In the genomic region with DNA sequence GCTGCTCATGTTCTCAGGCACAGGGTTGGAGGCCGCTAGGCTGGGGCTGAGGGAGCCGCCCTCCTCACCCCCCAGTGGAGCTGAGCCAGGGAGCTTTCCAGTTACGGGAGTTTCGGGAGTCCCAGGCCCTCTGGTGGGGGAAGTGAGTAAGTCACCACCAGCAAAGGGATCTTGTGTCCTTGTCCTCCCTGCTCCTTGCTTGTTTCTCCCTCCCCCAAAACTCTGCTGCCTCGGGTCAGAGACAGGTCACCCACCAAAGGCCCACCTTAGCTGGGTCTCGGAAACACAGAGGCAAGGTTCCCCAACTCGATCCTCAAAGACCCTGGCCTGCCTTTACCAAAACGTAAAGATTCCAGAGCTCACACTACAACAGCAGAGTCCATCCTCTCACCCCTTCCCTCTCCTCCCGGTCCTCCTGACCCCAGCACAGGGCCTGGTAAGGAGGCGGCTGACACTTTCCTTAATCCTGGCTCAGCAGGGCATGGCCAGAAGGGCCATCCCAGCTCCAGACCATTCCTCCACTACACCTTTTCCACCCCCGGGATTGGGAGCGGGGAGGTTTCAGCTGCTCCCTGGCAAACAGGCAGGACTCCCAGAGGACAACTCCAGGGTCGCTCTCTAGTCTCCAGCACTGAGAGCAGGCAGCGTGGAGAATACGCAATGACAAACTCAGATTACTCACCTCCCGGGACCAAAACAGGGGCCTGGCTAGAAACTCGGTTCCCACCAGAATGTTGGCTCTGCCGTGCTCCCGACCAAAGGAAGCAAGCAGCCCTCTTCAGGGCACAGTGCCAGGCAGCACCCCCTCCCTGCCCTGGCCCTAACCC, we compare ENCODE assay signal across 8 cellular contexts.
A peak's percentile ranks its signal among the peaks of the same experiment; 100 is the strongest.
DNase-seq lines count a peak whose midpoint lies in the region; ATAC-seq and TF ChIP-seq lines count a peak whose summit lies in the region.

No MANE protein-coding gene starts in this region.

- in situ Hi-C loops in Panc1 (cut with HindIII; ENCODE audit: low pct_unique_long_range_greater_than_20kb, low sequenced_read_pairs): no loop called here

- H3K4me1 ChIP-seq in Panc1 (ENCODE audit: control insufficient read depth, insufficient read depth, low read length) (peaks cover 6% of the 10 kb centered on the region), breast epithelium (no peaks in the 10 kb centered on the region), spleen (peaks cover 0 to 32% (median 12%) of the 10 kb centered on the region in 6 donors)

- no peaks in the 10 kb centered on the region for H3K9me3 ChIP-seq in Panc1 (ENCODE audit: control insufficient read depth, insufficient read depth, low read depth, low read length)
- H3K9me3 ChIP-seq in breast epithelium: no peaks in the 10 kb centered on the region
- no peaks in the 10 kb centered on the region for H3K9me3 ChIP-seq in spleen

- H3K27ac ChIP-seq in Panc1 (ENCODE audit: low read length): no peak overlapping the region
- peak overlapping the region in 1 of 2 donors; percentile 33 for H3K27ac ChIP-seq in breast epithelium
- H3K27ac ChIP-seq in spleen: peak overlapping the region in 3 of 8 donors; percentile 5 to 42 (median 31)

- no peak overlapping the region; a peak in 1 of 4 replicates for H3K4me3 ChIP-seq in Panc1 (ENCODE audit: low read depth in 2 of 2, low read length in 2 of 2)
- H3K4me3 ChIP-seq in breast epithelium: no peak overlapping the region
- no peak overlapping the region for H3K4me3 ChIP-seq in spleen

- CTCF ChIA-PET in Panc1 (lab: Charles Lee): interaction anchor here (0.5 to 1.7 kb wide), 9 partner anchors 8 to 977 kb away, joined by 3 to 9 read pairs (median 4); no protein-coding TSS in a partner anchor

- no peak for TF ChIP-seq POLR2A in breast epithelium (IDR thresholded peaks at IDR 0.05)
- no peak for TF ChIP-seq POLR2A in spleen (IDR thresholded peaks at IDR 0.05)

- DNase-seq in Right ventricle myocardium inferior (ENCODE audit: missing footprints): peak; percentile 73
- no peak for DNase-seq in cardiac septum (ENCODE audit: low spot score)
- peak; percentile 66 for DNase-seq in LHCN-M2 (ENCODE audit: low read depth)
- peak; percentile 48 for DNase-seq in Panc1 (ENCODE audit: low read depth, low spot score)
- peak in 1 of 2 donors; percentile 66 for DNase-seq in breast epithelium (ENCODE audit: low spot score in 2 of 2)
- DNase-seq in inferior parietal cortex (ENCODE audit: extremely low spot score): peak; percentile 82
- no peak for DNase-seq in spleen

- peak; percentile 87 for ATAC-seq in Right ventricle myocardium inferior
- peak; percentile 95 for ATAC-seq in Panc1
- ATAC-seq in HG02623 (IDR thresholded peaks at IDR 0.05; ENCODE audit: unreplicated experiment): no peak

- H3K27me3 ChIP-seq in Panc1 (ENCODE audit: control insufficient read depth, insufficient read depth, low read length) (no peaks in the 10 kb centered on the region), breast epithelium (no peaks in the 10 kb centered on the region), spleen (replicated peaks in 1 of 7) (no peaks in the 10 kb centered on the region)

- WGBS in spleen, 5 donors: 41 to 55% (median 49%) methylated on average over 18 to 19 of the region's 19 CpGs

- POLR2A ChIA-PET in Panc1 (lab: Charles Lee): interaction anchor here (0.5 to 0.6 kb wide), 2 partner anchors 20 to 165 kb away, joined by 3 to 5 read pairs; no protein-coding TSS in a partner anchor

- H3K36me3 ChIP-seq in Panc1 (ENCODE audit: control insufficient read depth, insufficient read depth, low read length) (no peaks in the 10 kb centered on the region), breast epithelium (peaks cover 4% of the 10 kb centered on the region), spleen (peaks cover 0 to 35% (median 24%) of the 10 kb centered on the region in 6 donors)

- BruUV-seq in Panc1 (replicated peaks; lab: Mats Ljungman, UMichigan): no TSS peak

- TF ChIP-seq CTCF in Panc1 (IDR thresholded peaks at IDR 0.05) (peak; percentile 89), breast epithelium (IDR thresholded peaks at IDR 0.05) (peak; percentile 55 to 71 (median 61)), spleen (IDR thresholded peaks at IDR 0.05 in 8 of 11, conservative IDR thresholded peaks at IDR 0.05 in 3 of 11) (peak in 9 of 11 experiments; percentile 16 to 77 (median 66))

- intact Hi-C loops in Right ventricle myocardium inferior (cut with DNase I): no loop called here
- intact Hi-C loops in cardiac septum (cut with DNase I): no loop called here
- intact Hi-C loops in Panc1 (cut with micrococcal nuclease; ENCODE audit: unreplicated experiment): no loop called here
- intact Hi-C loops in breast epithelium (cut with DNase I; ENCODE audit: low total_unique reads): no loop called here
- intact Hi-C loops in spleen (cut with DNase I; ENCODE audit: low total_unique reads): no loop called here

Comparison
In these comparisons a context has a peak if more than half of its experiments do, and no peak if none do; other contexts are left out.
1. DNase-seq: peak in Right ventricle myocardium inferior (single experiment), LHCN-M2 (single experiment), Panc1 (single experiment) and inferior parietal cortex (single experiment); none in cardiac septum (single experiment) and spleen (single experiment).
2. Peak in every context shown above with its lines, with median percentiles within 50 percentile points of each other: CTCF ChIP-seq.